In genomic region chr16:21626659-21627277, GRCh38 we compare ENCODE assay signal across 8 cellular contexts. TPM values are rescaled to one million over a fixed set of nuclear protein-coding genes. Genes with fewer than 3 reads are reported as not detected.
A peak's percentile ranks its signal among the peaks of the same experiment; 100 is the strongest.
DNase-seq lines count a peak whose midpoint lies in the region; ATAC-seq and TF ChIP-seq lines count a peak whose summit lies in the region.

No MANE protein-coding gene starts in this region.

- peaks cover 17% of the 10 kb centered on the region for H3K4me1 ChIP-seq in upper lobe of right lung

- peak overlapping the region; percentile 31 to 63 for H3K27ac Mint-ChIP-seq in activated naive CD4-positive, alpha-beta T cell treated with anti-CD3 and anti-CD28 coated beads, Interleukin-2, amount 50 U/mL, for 72 hours

- no peaks in the 10 kb centered on the region for H3K9me3 ChIP-seq in upper lobe of right lung

- in situ Hi-C loops in ACHN (cut with HindIII; ENCODE audit: low pct_ligation_motif_present, low pct_unique_long_range_greater_than_20kb, low sequenced_read_pairs), result no loop called here

- H3K27me3 ChIP-seq in upper lobe of right lung, result no peaks in the 10 kb centered on the region

- peaks cover 39% of the 10 kb centered on the region for H3K36me3 ChIP-seq in upper lobe of right lung

- H3K36me3 Mint-ChIP-seq in activated naive CD4-positive, alpha-beta T cell treated with anti-CD3 and anti-CD28 coated beads, Interleukin-2, amount 50 U/mL, for 72 hours, result peaks cover 18 to 44% of the 10 kb centered on the region in 2 donors

- DNase-seq in ACHN, result peak; percentile 50
- peak; percentile 89 for DNase-seq in HT-29 (ENCODE audit: low spot score)
- DNase-seq in activated naive CD4-positive, alpha-beta T cell treated with anti-CD3 and anti-CD28 coated beads, Interleukin-2, amount 50 U/mL, for 72 hours (ENCODE audit: low spot score in 2 of 2), result no peak
- DNase-seq in hepatic stellate cell (ENCODE audit: low spot score), result peak; percentile 79
- no peak for DNase-seq in upper lobe of right lung
- DNase-seq in NCI-H128 (lab: John Stamatoyannopoulos, UW; ENCODE audit: unreplicated experiment), result no peak
- no peak for DNase-seq in NCI-H345 (lab: John Stamatoyannopoulos, UW)

- ATAC-seq in activated naive CD4-positive, alpha-beta T cell treated with anti-CD3 and anti-CD28 coated beads, Interleukin-2, amount 50 U/mL, for 72 hours, result peak; percentile 69 to 86
- peak; percentile 71 for ATAC-seq in upper lobe of right lung
- no peak for ATAC-seq in HG03378 (IDR thresholded peaks at IDR 0.05; ENCODE audit: unreplicated experiment)

- TF ChIP-seq CTCF in upper lobe of right lung (IDR thresholded peaks at IDR 0.05), result no peak

- H3K9me3 Mint-ChIP-seq in activated naive CD4-positive, alpha-beta T cell treated with anti-CD3 and anti-CD28 coated beads, Interleukin-2, amount 50 U/mL, for 72 hours, result peaks cover 0 to 6% of the 10 kb centered on the region in 2 donors

- H3K4me3 ChIP-seq in upper lobe of right lung, result no peak overlapping the region

- intact Hi-C loops in upper lobe of right lung (cut with DNase I), result no loop called here

- peak overlapping the region; percentile 3 for H3K27ac ChIP-seq in upper lobe of right lung

RNA-seq across cellular contexts. Expression of gene IGSF6, which starts 25.6 kb away (rescaled TPM):
- not detected in 2 replicates for total RNA-seq in HT-29 (2014; rRNA removed; shearing (Covaris generic))
- total RNA-seq in activated naive CD4-positive, alpha-beta T cell treated with anti-CD3 and anti-CD28 coated beads, Interleukin-2, amount 50 U/mL, for 72 hours, result under 1 TPM in 1 of 2 donors, not detected in 1; 0.30 TPM
- 88.4 TPM for total RNA-seq in upper lobe of right lung

RNA-seq across cellular contexts. Expression of gene METTL9, which starts 27.4 kb away (rescaled TPM):
- 120 and 131 TPM in 2 replicates for total RNA-seq in HT-29 (2014; rRNA removed; shearing (Covaris generic))
- total RNA-seq in activated naive CD4-positive, alpha-beta T cell treated with anti-CD3 and anti-CD28 coated beads, Interleukin-2, amount 50 U/mL, for 72 hours, result 100 to 1,000 TPM in 1 of 2 donors, 10 to 100 TPM in 1; 92.2 to 117 TPM
- 84.0 TPM for total RNA-seq in upper lobe of right lung

RNA-seq across cellular contexts. Expression of gene OTOA, which starts 37.0 kb away (rescaled TPM):
- total RNA-seq in HT-29 (2014; rRNA removed; shearing (Covaris generic)), result 0.05 and 0.08 TPM in 2 replicates
- total RNA-seq in activated naive CD4-positive, alpha-beta T cell treated with anti-CD3 and anti-CD28 coated beads, Interleukin-2, amount 50 U/mL, for 72 hours, result under 1 TPM; 0.12 to 0.18 TPM
- total RNA-seq in upper lobe of right lung, result 0.90 TPM

Comparison
In these comparisons a context has a peak if more than half of its experiments do, and no peak if none do; other contexts are left out.
1. DNase-seq: peak in ACHN (single experiment), HT-29 (single experiment) and hepatic stellate cell (single experiment); none in activated naive CD4-positive, alpha-beta T cell treated with anti-CD3 and anti-CD28 coated beads, Interleukin-2, amount 50 U/mL, for 72 hours (0 of 2), upper lobe of right lung (single experiment), NCI-H128 (single experiment) and NCI-H345 (single experiment).
2. RNA of gene IGSF6, which starts 25.6 kb away (total RNA-seq): 88.4 TPM in upper lobe of right lung (single experiment); 0.30 TPM in activated naive CD4-positive, alpha-beta T cell treated with anti-CD3 and anti-CD28 coated beads, Interleukin-2, amount 50 U/mL, for 72 hours and not detected in HT-29; every median in the first group is over 10 times any median in the second.